Comparison of ENCODE assay signal across 8 cellular contexts in the genomic region with DNA sequence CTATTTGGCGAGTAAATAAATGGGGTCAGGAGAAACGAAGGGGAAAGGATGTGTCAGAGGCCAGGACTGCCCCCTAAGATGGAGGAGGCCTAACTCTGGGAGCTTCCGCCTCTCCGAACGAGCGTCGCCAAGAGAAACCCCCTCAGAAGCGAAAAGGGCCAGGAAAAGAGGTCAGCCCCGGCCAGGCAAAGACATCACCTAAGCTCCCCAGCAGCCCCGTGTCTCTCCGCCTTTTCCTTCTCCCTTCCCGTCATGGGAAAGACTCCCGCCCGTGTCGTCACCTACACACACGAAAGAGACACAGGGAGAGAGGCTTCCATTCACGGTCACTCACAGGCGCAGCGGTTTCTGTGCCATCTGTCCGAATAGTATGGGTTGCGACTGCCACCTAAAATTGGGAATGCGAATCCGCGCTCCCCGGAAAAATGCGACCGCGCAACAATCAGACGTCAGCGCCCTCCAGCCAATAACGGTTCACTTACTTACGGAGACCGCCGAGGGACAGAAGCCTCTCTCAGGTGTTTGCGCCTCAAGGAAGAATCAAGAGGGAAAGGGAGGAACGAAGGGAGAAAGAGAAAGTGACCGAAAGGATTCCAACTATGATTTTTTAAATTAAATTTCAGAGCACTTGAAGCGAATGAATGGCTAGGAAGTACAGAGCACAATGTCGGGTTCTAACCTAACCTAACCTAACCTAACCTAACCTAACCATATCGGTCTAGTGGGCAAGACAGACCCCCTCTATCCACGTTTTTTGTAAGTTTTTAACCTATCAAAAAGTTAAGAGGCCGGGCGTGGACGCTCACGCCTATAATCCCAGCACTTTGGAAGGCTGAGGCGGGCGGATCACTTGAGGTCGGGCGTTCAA. TPM values are rescaled to one million over a fixed set of nuclear protein-coding genes. Genes with fewer than 3 reads are reported as not detected.
DNase-seq lines count a peak whose midpoint lies in the region; ATAC-seq and TF ChIP-seq lines count a peak whose summit lies in the region.

A gene (minus strand): TSS at position 402 of the 868 bp plus-strand sequence. CDS start 45 bp downstream, at position 357.

- TF ChIP-seq POLR2A in heart left ventricle (IDR thresholded peaks at IDR 0.05) = peak in 1 of 2 donors; percentile 51
- TF ChIP-seq POLR2A in transverse colon (IDR thresholded peaks at IDR 0.05) = peak; percentile 69

- WGBS in adipose tissue, 3 donors = 2 to 3% (median 2%) methylated on average over 49 of the region's 49 CpGs
- WGBS in heart left ventricle, 4 donors = 2 to 5% (median 3%) methylated on average over 49 of the region's 49 CpGs
- WGBS in transverse colon (ENCODE audit: low coverage in 1 of 2), 2 donors = 3 to 12% methylated on average over 11 to 49 of the region's 49 CpGs

- H3K27me3 ChIP-seq in heart left ventricle (no peaks in the 10 kb centered on the region), transverse colon (no peaks in the 10 kb centered on the region)

- in situ Hi-C loops in G401 (cut with HindIII; ENCODE audit: low sequenced_read_pairs) = no loop called here
- in situ Hi-C loops in transverse colon (cut with MboI; ENCODE audit: low pct_ligation_motif_present in 1 of 4, low pct_unique_long_range_greater_than_20kb in 1 of 4, low sequenced_read_pairs in 3 of 4) = no loop called here

- intact Hi-C loops in heart left ventricle (cut with DNase I) = loop anchor here in 3 of 10 donors (1.0 to 5.0 kb wide), 3 partner anchors 17 to 80 kb away; a partner anchor contains a TSS
- intact Hi-C loops in transverse colon (cut with DNase I; ENCODE audit: low total_unique reads) = no loop called here

- H3K9me3 ChIP-seq in heart left ventricle (no peaks in the 10 kb centered on the region), transverse colon (no peaks in the 10 kb centered on the region)

- DNase-seq in G401 (ENCODE audit: low spot score) = peak; percentile 89
- peak; percentile 70 for DNase-seq in HFF-Myc (ENCODE audit: extremely low read depth, low read depth)
- DNase-seq in NCI-H128 (lab: John Stamatoyannopoulos, UW; ENCODE audit: unreplicated experiment) = peak; percentile 37
- DNase-seq in T-helper 1 cell = peak; percentile 47 to 79 (median 61)
- DNase-seq in heart left ventricle = peak; percentile 87 to 91 (median 90)
- peak; percentile 77 for DNase-seq in pons (ENCODE audit: low spot score)
- DNase-seq in transverse colon = peak; percentile 90

- H3K27ac ChIP-seq in adipose tissue (ENCODE audit: low read depth, low read length) (no peak within 1 kb of the TSS), heart left ventricle (peak within 1 kb of the TSS; percentile 2 to 83 (median 74)), transverse colon (peak within 1 kb of the TSS; percentile 80 to 94 (median 84))

- H3K4me3 ChIP-seq in HFF-Myc (replicated peaks; ENCODE audit: low read depth, low read length) (peak within 1 kb of the TSS; percentile 100), heart left ventricle (peak within 1 kb of the TSS; percentile 66 to 99 (median 90)), transverse colon (peak within 1 kb of the TSS; percentile 59 to 100 (median 86))

- peaks cover 0 to 5% (median 0%) of the 10 kb centered on the region in 9 donors for H3K36me3 ChIP-seq in heart left ventricle
- H3K36me3 ChIP-seq in transverse colon = no peaks in the 10 kb centered on the region

- TF ChIP-seq CTCF in HFF-Myc (IDR thresholded peaks at IDR 0.05; ENCODE audit: low read depth, low read length, missing control alignments) = no peak
- TF ChIP-seq CTCF in heart left ventricle (IDR thresholded peaks at IDR 0.05) = no peak
- no peak for TF ChIP-seq CTCF in transverse colon (IDR thresholded peaks at IDR 0.05)

- TF ChIP-seq EP300 in transverse colon (IDR thresholded peaks at IDR 0.05; ENCODE audit: low read depth) = no peak

- peaks cover 3 to 28% (median 14%) of the 10 kb centered on the region in 12 donors for H3K4me1 ChIP-seq in heart left ventricle
- H3K4me1 ChIP-seq in transverse colon = peaks cover 8 to 26% (median 16%) of the 10 kb centered on the region in 4 donors

- ATAC-seq in heart left ventricle = peak; percentile 90 to 98 (median 96)

RNA-seq across cellular contexts. Expression of the gene that starts here (rescaled TPM):
- 38.6 and 46.6 TPM in 2 replicates for total RNA-seq in G401 (2014; rRNA removed; shearing (Covaris generic))
- polyA plus RNA-seq in adipose tissue = 10 to 100 TPM in 2 of 3 donors, 1 to 10 TPM in 1; 9.7 to 16.3 (median 14.7) TPM
- 10 to 100 TPM; 11.1 to 17.3 (median 14.3) TPM for total RNA-seq in heart left ventricle
- polyA plus RNA-seq in heart left ventricle = 10 to 100 TPM; 13.2 to 23.4 TPM
- 10 to 100 TPM in 3 of 4 donors, 1 to 10 TPM in 1; 2.2 to 15.2 (median 13.0) TPM for total RNA-seq in transverse colon

Comparison
In these comparisons a context has a peak if more than half of its experiments do, and no peak if none do; other contexts are left out.
1. DNase-seq: peak in every context shown above with its lines; median percentile 90 in heart left ventricle; 90 in transverse colon; 89 in G401; 77 in pons; 70 in HFF-Myc; 61 in T-helper 1 cell; 37 in NCI-H128.